24 cellular contexts compared by ENCODE assay signal in genomic region chrX:95291561-95291960, GRCh38.
"Had no signal": no experiment of that assay in that cellular context is flagged by ENCODE, and none has a peak within 500 bp of the region (broad histone marks: within the 10 kb centered on the region; RNA-seq: fewer than 3 reads in every experiment).

No MANE protein-coding gene starts in this region.

- H3K27ac ChIP-seq: esophagus squamous epithelium, lower lobe of right lung, ovary, psoas muscle, sigmoid colon, spleen, thoracic aorta, transverse colon, vagina had no signal

- H3K27ac Mint-ChIP-seq: effector memory CD8-positive, alpha-beta T cell; immature natural killer cell; memory B cell; natural killer cell; stimulated activated naive B cell treated with anti-CD40 and anti-IgM and Interleukin-4, amounts not matched to agents 10 μg/mL and 1 μg/mL and 100 μg/mL, for 72 hours; stimulated activated naive CD8-positive, alpha-beta T cell treated with anti-CD3 and anti-CD28 coated beads, Interleukin-15, Interleukin-2, amounts not matched to agents 100 ng/mL and 50 ng/mL, for 24 hours had no signal

- H3K9me3 ChIP-seq: esophagus squamous epithelium, lower lobe of right lung, ovary, psoas muscle, sigmoid colon, thoracic aorta, transverse colon, vagina had no signal

- H3K4me3 ChIP-seq: esophagus squamous epithelium, lower lobe of right lung, ovary, psoas muscle, sigmoid colon, spleen, thoracic aorta, transverse colon, vagina had no signal

- H3K4me1 Mint-ChIP-seq: immature natural killer cell; memory B cell; natural killer cell; stimulated activated naive B cell treated with anti-CD40 and anti-IgM and Interleukin-4, amounts not matched to agents 10 μg/mL and 1 μg/mL and 100 μg/mL, for 72 hours had no signal

- H3K36me3 Mint-ChIP-seq: immature natural killer cell; memory B cell; stimulated activated naive B cell treated with anti-CD40 and anti-IgM and Interleukin-4, amounts not matched to agents 10 μg/mL and 1 μg/mL and 100 μg/mL, for 72 hours had no signal

- H3K4me3 Mint-ChIP-seq: effector memory CD8-positive, alpha-beta T cell; immature natural killer cell; memory B cell; natural killer cell; stimulated activated naive B cell treated with anti-CD40 and anti-IgM and Interleukin-4, amounts not matched to agents 10 μg/mL and 1 μg/mL and 100 μg/mL, for 72 hours; stimulated activated naive CD8-positive, alpha-beta T cell treated with anti-CD3 and anti-CD28 coated beads, Interleukin-15, Interleukin-2, amounts not matched to agents 100 ng/mL and 50 ng/mL, for 24 hours had no signal

- ATAC-seq: effector memory CD8-positive, alpha-beta T cell; left colon; left ventricle myocardium superior; lower lobe of right lung; natural killer cell; psoas muscle; right cardiac atrium; stimulated activated naive B cell treated with anti-CD40 and anti-IgM and Interleukin-4, amounts not matched to agents 10 μg/mL and 1 μg/mL and 100 μg/mL, for 72 hours had no signal

- H3K4me1 ChIP-seq: esophagus squamous epithelium, lower lobe of right lung, psoas muscle, sigmoid colon, spleen, transverse colon, vagina had no signal

- H3K9me3 Mint-ChIP-seq: effector memory CD8-positive, alpha-beta T cell; stimulated activated naive CD8-positive, alpha-beta T cell treated with anti-CD3 and anti-CD28 coated beads, Interleukin-15, Interleukin-2, amounts not matched to agents 100 ng/mL and 50 ng/mL, for 24 hours had no signal

- DNase-seq: cortex of kidney; effector memory CD8-positive, alpha-beta T cell; esophagus squamous epithelium; hypothalamus; immature natural killer cell; islet precursor cell; kidney glomerular epithelial cell; left colon; left ventricle myocardium superior; lower lobe of right lung; natural killer cell; occipital lobe; ovary; posterior cingulate gyrus; psoas muscle; right cardiac atrium; sigmoid colon; spleen; stimulated activated naive B cell treated with anti-CD40 and anti-IgM and Interleukin-4, amounts not matched to agents 10 μg/mL and 1 μg/mL and 100 μg/mL, for 72 hours; transverse colon had no signal

- H3K27me3 ChIP-seq: esophagus squamous epithelium, ovary, sigmoid colon, spleen, transverse colon, vagina had no signal

- H3K27me3 Mint-ChIP-seq: effector memory CD8-positive, alpha-beta T cell; memory B cell; stimulated activated naive B cell treated with anti-CD40 and anti-IgM and Interleukin-4, amounts not matched to agents 10 μg/mL and 1 μg/mL and 100 μg/mL, for 72 hours; stimulated activated naive CD8-positive, alpha-beta T cell treated with anti-CD3 and anti-CD28 coated beads, Interleukin-15, Interleukin-2, amounts not matched to agents 100 ng/mL and 50 ng/mL, for 24 hours had no signal

- H3K36me3 ChIP-seq: esophagus squamous epithelium, lower lobe of right lung, ovary, sigmoid colon, spleen, thoracic aorta, transverse colon, vagina had no signal
